In genomic region chr3:187900961-187901755, GRCh38 we compare ENCODE assay signal across 17 cellular contexts.
DNase-seq lines count a peak whose midpoint lies in the region; ATAC-seq lines count a peak whose summit lies in the region.
"Had no signal": no experiment of that assay in that cellular context is flagged by ENCODE, and none has a peak within 500 bp of the region (broad histone marks: within the 10 kb centered on the region; RNA-seq: fewer than 3 reads in every experiment).

No MANE protein-coding gene starts in this region.

- H3K9me3 ChIP-seq in Karpas-422 (ENCODE audit: low read length), result no peaks in the 10 kb centered on the region
- H3K9me3 ChIP-seq in trophoblast cell (ENCODE audit: insufficient read depth, low read depth, low read length), result no peaks in the 10 kb centered on the region
- H3K9me3 ChIP-seq: heart right ventricle had no signal

- H4K8ac ChIP-seq in trophoblast cell (ENCODE audit: low read depth, low read length), result no peak overlapping the region

- no peak overlapping the region for H4K12ac ChIP-seq in trophoblast cell (ENCODE audit: low read depth, low read length)

- H3K4me2 ChIP-seq in Karpas-422 (ENCODE audit: low read depth, low read length, poor library complexity, severe bottlenecking) (peak overlapping the region; percentile 77), trophoblast cell (ENCODE audit: low read length) (no peak overlapping the region)

- H3K79me1 ChIP-seq in trophoblast cell (ENCODE audit: low read length), result no peaks in the 10 kb centered on the region

- H3K9me2 ChIP-seq in Karpas-422 (replicated peaks; ENCODE audit: insufficient read depth, low read length), result no peaks in the 10 kb centered on the region

- H3K79me2 ChIP-seq in Karpas-422 (ENCODE audit: low read length), result no peaks in the 10 kb centered on the region
- no peaks in the 10 kb centered on the region for H3K79me2 ChIP-seq in trophoblast cell (ENCODE audit: control insufficient read depth, insufficient read depth, low read length, poor library complexity)

- no peaks in the 10 kb centered on the region for H3K9me3 Mint-ChIP-seq in central memory CD8-positive, alpha-beta T cell

- no peak overlapping the region for H3K18ac ChIP-seq in trophoblast cell (ENCODE audit: low read length)

- H2AFZ ChIP-seq in Karpas-422 (ENCODE audit: low read length) (no peak overlapping the region), trophoblast cell (ENCODE audit: insufficient read depth, low read length, poor library complexity) (no peak overlapping the region)

- H3K4me3 ChIP-seq in Karpas-422 (ENCODE audit: low read length) (peak overlapping the region; percentile 59), trophoblast cell (ENCODE audit: low read depth, low read length) (no peak overlapping the region)
- H3K4me3 ChIP-seq: heart right ventricle had no signal

- H3K36me3 Mint-ChIP-seq in central memory CD8-positive, alpha-beta T cell (ENCODE audit: insufficient read depth), result no peaks in the 10 kb centered on the region

- H3K27ac ChIP-seq in Karpas-422 (ENCODE audit: low read length) (peak overlapping the region; percentile 98), trophoblast cell (ENCODE audit: low read depth, low read length) (no peak overlapping the region), caudate nucleus (ENCODE audit: low read depth, low read length) (no peak overlapping the region)
- H3K27ac ChIP-seq: heart right ventricle had no signal

- H3K9ac ChIP-seq in Karpas-422 (ENCODE audit: low read length) (peak overlapping the region; percentile 84), trophoblast cell (ENCODE audit: low read length) (no peak overlapping the region)

- no peak overlapping the region for H3K4me3 Mint-ChIP-seq in central memory CD8-positive, alpha-beta T cell

- H3K4me1 Mint-ChIP-seq in central memory CD8-positive, alpha-beta T cell, result no peaks in the 10 kb centered on the region

- H3K4ac ChIP-seq in trophoblast cell (ENCODE audit: low read depth, low read length), result no peak overlapping the region

- H2BK5ac ChIP-seq in trophoblast cell (ENCODE audit: low read depth, low read length, poor library complexity), result no peak overlapping the region

- H3K27ac Mint-ChIP-seq in central memory CD8-positive, alpha-beta T cell (ENCODE audit: low read depth), result peak overlapping the region; percentile 58
- H3K27ac Mint-ChIP-seq: B cell had no signal

- no peak overlapping the region for H2BK12ac ChIP-seq in trophoblast cell (ENCODE audit: low read length)

- no peak overlapping the region for H4K91ac ChIP-seq in trophoblast cell (ENCODE audit: low read depth, low read length)

- no peaks in the 10 kb centered on the region for H4K20me1 ChIP-seq in Karpas-422 (ENCODE audit: insufficient read depth, low read depth, low read length)

- WGBS in trophoblast cell (ENCODE audit: extremely low coverage, insufficient coverage, insufficient read length), result no CpG with 5 or more reads among the region's 5 CpGs

- DNase-seq in Karpas-422 (peak; percentile 99), trophoblast cell (no peak), HuH-7.5 (ENCODE audit: low spot score) (no peak), caudate nucleus (lab: John Stamatoyannopoulos, UW) (no peak)
- DNase-seq in central memory CD8-positive, alpha-beta T cell (ENCODE audit: low spot score in 2 of 2), result no peak
- DNase-seq in stimulated activated CD8-positive, alpha-beta memory T cell treated with anti-CD3 and anti-CD28 coated beads, Interleukin-4, amount 100 ng/mL, for 48 hours, result no peak
- DNase-seq: activated gamma-delta T cell; DMS153; heart right ventricle; NCI-H226; PC-3; stimulated activated CD4-positive, alpha-beta T cell treated with anti-CD3 and anti-CD28 coated beads, Interleukin-4, amount 100 ng/mL, for 4 hours had no signal

- H2BK120ac ChIP-seq in trophoblast cell (ENCODE audit: insufficient read depth, low read length, poor library complexity), result no peak overlapping the region

- H3K4me1 ChIP-seq in Karpas-422 (ENCODE audit: low read length) (peaks cover 98% of the 10 kb centered on the region), trophoblast cell (ENCODE audit: control insufficient read depth in 1 of 2, insufficient read depth in 2 of 2, low read length in 2 of 2) (no peaks in the 10 kb centered on the region)

- ATAC-seq in GM18511 (IDR thresholded peaks at IDR 0.05; ENCODE audit: unreplicated experiment) (peak; percentile 60), GM19452 (IDR thresholded peaks at IDR 0.05; ENCODE audit: unreplicated experiment) (peak; percentile 56)
- no peak for ATAC-seq in central memory CD8-positive, alpha-beta T cell (replicated peaks; ENCODE audit: extremely low read depth, poor library complexity, severe bottlenecking)
- ATAC-seq: esophagus mucosa, heart right ventricle, PC-3, SK-N-SH treated with all-trans-retinoic acid at 6 μM for 48 hours had no signal

- H3K27me3 ChIP-seq in Karpas-422 (ENCODE audit: low read length), result no peaks in the 10 kb centered on the region
- H3K27me3 ChIP-seq in trophoblast cell (ENCODE audit: insufficient read depth, low read length), result no peaks in the 10 kb centered on the region
- H3K27me3 ChIP-seq: heart right ventricle had no signal

- H3K27me3 Mint-ChIP-seq in central memory CD8-positive, alpha-beta T cell, result no peaks in the 10 kb centered on the region

- H2AK5ac ChIP-seq in trophoblast cell (ENCODE audit: low read length), result no peak overlapping the region

- H3K36me3 ChIP-seq in Karpas-422 (ENCODE audit: insufficient read depth, low read length) (no peaks in the 10 kb centered on the region; the same call in 1 of the 2 replicates), trophoblast cell (ENCODE audit: control insufficient read depth in 1 of 2, insufficient read depth in 2 of 2, low read length in 2 of 2) (no peaks in the 10 kb centered on the region)
- H3K36me3 ChIP-seq: heart right ventricle had no signal

- H3K14ac ChIP-seq in trophoblast cell (ENCODE audit: low read length), result no peak overlapping the region

- H3K23ac ChIP-seq in trophoblast cell (ENCODE audit: low read length), result no peak overlapping the region
